17 cellular contexts compared by ENCODE assay signal in genomic region chr3:66186545-66186944, GRCh38.
"Had no signal": no experiment of that assay in that cellular context is flagged by ENCODE, and none has a peak within 500 bp of the region (broad histone marks: within the 10 kb centered on the region; RNA-seq: fewer than 3 reads in every experiment).

No MANE protein-coding gene starts in this region.

- H3K27me3 Mint-ChIP-seq: dendritic cell treated with granulocyte-macrophage colony-stimulating factor and Interleukin-4, amounts not matched to agents 40 ng/mL and 50 ng/mL, for 4 days had no signal

- H3K4me1 Mint-ChIP-seq: mesothelial cell of epicardium had no signal

- H3K27ac Mint-ChIP-seq: dendritic cell treated with granulocyte-macrophage colony-stimulating factor and Interleukin-4, amounts not matched to agents 40 ng/mL and 50 ng/mL, for 4 days; effector memory CD8-positive, alpha-beta T cell; mesothelial cell of epicardium had no signal

- DNase-seq: cerebellar nuclear complex; colonic mucosa; cortex of kidney; effector CD8-positive, alpha-beta T cell; effector memory CD8-positive, alpha-beta T cell; foreskin keratinocyte; heart right ventricle; hippocampal formation; left cardiac atrium; left lung; lower lobe of right lung; mesenchymal stem cell; mucosa of descending colon had no signal

- H3K27ac ChIP-seq: colonic mucosa, esophagus muscularis mucosa, foreskin keratinocyte, gastroesophageal sphincter, left lung, lower lobe of right lung had no signal

- H3K4me3 ChIP-seq: colonic mucosa, esophagus muscularis mucosa, gastroesophageal sphincter, heart right ventricle, left lung, lower lobe of right lung, mucosa of descending colon had no signal

- H3K9me3 ChIP-seq: colonic mucosa, esophagus muscularis mucosa, gastroesophageal sphincter, heart right ventricle, left lung, lower lobe of right lung, mucosa of descending colon had no signal

- H3K36me3 Mint-ChIP-seq: mesothelial cell of epicardium had no signal

- H3K36me3 ChIP-seq: colonic mucosa, esophagus muscularis mucosa, gastroesophageal sphincter, heart right ventricle, left lung, lower lobe of right lung had no signal

- H3K4me1 ChIP-seq: colonic mucosa, foreskin keratinocyte, gastroesophageal sphincter, left lung, lower lobe of right lung had no signal

- H3K4me3 Mint-ChIP-seq: dendritic cell treated with granulocyte-macrophage colony-stimulating factor and Interleukin-4, amounts not matched to agents 40 ng/mL and 50 ng/mL, for 4 days; effector memory CD8-positive, alpha-beta T cell; mesothelial cell of epicardium had no signal

- H3K27me3 ChIP-seq: colonic mucosa, heart right ventricle, left lung had no signal

- ATAC-seq: effector memory CD8-positive, alpha-beta T cell; foreskin keratinocyte; gastroesophageal sphincter; heart right ventricle; left cardiac atrium; left lung; lower lobe of right lung; mucosa of descending colon had no signal

- H3K9me3 Mint-ChIP-seq: effector memory CD8-positive, alpha-beta T cell had no signal
